Comparison of ENCODE assay signal across 8 cellular contexts in genomic region chr13:45120967-45121366, GRCh38. TPM values are rescaled to one million over a fixed set of nuclear protein-coding genes. Genes with fewer than 3 reads are reported as not detected.
A peak's percentile ranks its signal among the peaks of the same experiment; 100 is the strongest.
DNase-seq lines count a peak whose midpoint lies in the region; ATAC-seq lines count a peak whose summit lies in the region.

No MANE protein-coding gene starts in this region.

- peak; percentile 8 for ATAC-seq in GM21723 (IDR thresholded peaks at IDR 0.05; ENCODE audit: unreplicated experiment)

- peaks cover 12% of the 10 kb centered on the region for H3K36me3 ChIP-seq in SJSA1
- H3K36me3 ChIP-seq in iPS DF 6.9 (ENCODE audit: control insufficient read depth, insufficient read depth, low read length), result no peaks in the 10 kb centered on the region
- H3K36me3 ChIP-seq in subcutaneous abdominal adipose tissue (ENCODE audit: control insufficient read depth in 5 of 5, insufficient read depth in 5 of 5, low read length in 5 of 5), result no peaks in the 10 kb centered on the region

- H3K27ac ChIP-seq in SJSA1 (peak overlapping the region; percentile 62), iPS DF 6.9 (ENCODE audit: low read length) (no peak overlapping the region), subcutaneous abdominal adipose tissue (ENCODE audit: low read depth, low read length) (peak overlapping the region; percentile 85), caudate nucleus (ENCODE audit: low read depth, low read length) (no peak overlapping the region)

- DNase-seq in SJSA1 (ENCODE audit: low read depth in 1 of 2, low spot score in 2 of 2), result peak in 1 of 2 experiments; percentile 12
- no peak for DNase-seq in iPS DF 6.9 (ENCODE audit: low read depth, low spot score)
- no peak for DNase-seq in ecto neural progenitor cell (ENCODE audit: low spot score)
- DNase-seq in activated T-cell treated with anti-CD3 and anti-CD28 coated beads for 4 hours, result no peak
- no peak for DNase-seq in NCI-H2227 treated with DMSO at 0.1 percent for 48 hours (lab: John Stamatoyannopoulos, UW)
- DNase-seq in caudate nucleus (lab: John Stamatoyannopoulos, UW), result no peak

- H3K4me3 ChIP-seq in SJSA1 (peak overlapping the region; percentile 81), iPS DF 6.9 (ENCODE audit: low read length) (peak overlapping the region; percentile 65), subcutaneous abdominal adipose tissue (ENCODE audit: low read depth in 1 of 5, low read length in 5 of 5) (peak overlapping the region; percentile 84 to 100 (median 98))

- H3K9me3 ChIP-seq in SJSA1 (replicated peaks) (no peaks in the 10 kb centered on the region), iPS DF 6.9 (ENCODE audit: control insufficient read depth, insufficient read depth, low read length) (no peaks in the 10 kb centered on the region), subcutaneous abdominal adipose tissue (ENCODE audit: control insufficient read depth in 5 of 5, low read length in 5 of 5) (no peaks in the 10 kb centered on the region)

- H3K9ac ChIP-seq in subcutaneous abdominal adipose tissue (ENCODE audit: low read length in 5 of 5), result peak overlapping the region; percentile 89 to 98 (median 96)

- no peaks in the 10 kb centered on the region for H3K27me3 ChIP-seq in SJSA1 (replicated peaks)
- H3K27me3 ChIP-seq in iPS DF 6.9 (ENCODE audit: control insufficient read depth, insufficient read depth, low read length), result no peaks in the 10 kb centered on the region
- H3K27me3 ChIP-seq in subcutaneous abdominal adipose tissue (ENCODE audit: control insufficient read depth in 5 of 5, insufficient read depth in 4 of 5, low read length in 5 of 5), result no peaks in the 10 kb centered on the region

- no CpG with 5 or more reads among the region's 7 CpGs for WGBS in iPS DF 6.9 (ENCODE audit: insufficient coverage, insufficient read length)

- H3K4me1 ChIP-seq in SJSA1 (replicated peaks), result peaks cover 14% of the 10 kb centered on the region
- peaks cover 2% of the 10 kb centered on the region; the same call in 1 of the 2 replicates for H3K4me1 ChIP-seq in iPS DF 6.9 (ENCODE audit: control insufficient read depth, insufficient read depth, low read length)
- H3K4me1 ChIP-seq in subcutaneous abdominal adipose tissue (ENCODE audit: control insufficient read depth in 5 of 5, insufficient read depth in 5 of 5, low read length in 5 of 5), result peaks cover 3 to 29% (median 24%) of the 10 kb centered on the region in 5 donors

RNA-seq across cellular contexts. Expression of gene GTF2F2, which starts 0.7 kb away (rescaled TPM):
- total RNA-seq in SJSA1 (2014; rRNA removed; shearing (Covaris generic)), result 35.0 and 37.7 TPM in 2 replicates

Comparison
In these comparisons a context has a peak if more than half of its experiments do, and no peak if none do; other contexts are left out.
1. H3K27ac ChIP-seq: peak in SJSA1 (single experiment) and subcutaneous abdominal adipose tissue (single experiment); none in iPS DF 6.9 (single experiment) and caudate nucleus (single experiment).
2. Peak in every context shown above with its lines, with median percentiles within 50 percentile points of each other: H3K4me3 ChIP-seq.